In genomic region chr13:59304596-59304995, GRCh38 we compare ENCODE assay signal across 29 cellular contexts.
"Had no signal": no experiment of that assay in that cellular context is flagged by ENCODE, and none has a peak within 500 bp of the region (broad histone marks: within the 10 kb centered on the region; RNA-seq: fewer than 3 reads in every experiment).

No MANE protein-coding gene starts in this region.

- H3K27me3 ChIP-seq: brain microvascular endothelial cell, SJCRH30 had no signal

- H3K4me3 Mint-ChIP-seq: activated CD4-positive, alpha-beta memory T cell treated with anti-CD3 and anti-CD28 coated beads, Interleukin-2, amount 10 ng/mL, durations not matched to agents 7 days and 5 days; activated CD8-positive, alpha-beta memory T cell treated with anti-CD3 and anti-CD28 coated beads, Interleukin-2, amount 10 ng/mL, durations not matched to agents 7 days and 5 days; activated naive CD4-positive, alpha-beta T cell treated with anti-CD3 and anti-CD28 coated beads, Interleukin-2, amount 10 ng/mL, durations not matched to agents 7 days and 5 days; activated naive CD8-positive, alpha-beta T cell; activated naive CD8-positive, alpha-beta T cell treated with anti-CD3 and anti-CD28 coated beads, Interleukin-2, amount 50 U/mL, for 24 hours had no signal

- H3K4me1 Mint-ChIP-seq: activated CD4-positive, alpha-beta memory T cell treated with anti-CD3 and anti-CD28 coated beads, Interleukin-2, amount 10 ng/mL, durations not matched to agents 7 days and 5 days; activated CD8-positive, alpha-beta memory T cell treated with anti-CD3 and anti-CD28 coated beads, Interleukin-2, amount 10 ng/mL, durations not matched to agents 7 days and 5 days; activated naive CD4-positive, alpha-beta T cell treated with anti-CD3 and anti-CD28 coated beads, Interleukin-2, amount 10 ng/mL, durations not matched to agents 7 days and 5 days; activated naive CD8-positive, alpha-beta T cell treated with anti-CD3 and anti-CD28 coated beads, Interleukin-2, amount 50 U/mL, for 24 hours had no signal

- H3K27ac Mint-ChIP-seq: activated CD4-positive, alpha-beta memory T cell treated with anti-CD3 and anti-CD28 coated beads, Interleukin-2, amount 10 ng/mL, durations not matched to agents 7 days and 5 days; activated CD8-positive, alpha-beta memory T cell treated with anti-CD3 and anti-CD28 coated beads, Interleukin-2, amount 10 ng/mL, durations not matched to agents 7 days and 5 days; activated naive CD4-positive, alpha-beta T cell treated with anti-CD3 and anti-CD28 coated beads, Interleukin-2, amount 10 ng/mL, durations not matched to agents 7 days and 5 days; activated naive CD8-positive, alpha-beta T cell; activated naive CD8-positive, alpha-beta T cell treated with anti-CD3 and anti-CD28 coated beads, Interleukin-2, amount 50 U/mL, for 24 hours had no signal

- H3K27ac ChIP-seq: brain microvascular endothelial cell, SJCRH30, SK-N-MC, WERI-Rb-1 had no signal

- H3K9me3 ChIP-seq: SJCRH30 had no signal

- H3K36me3 ChIP-seq: brain microvascular endothelial cell, SJCRH30, WERI-Rb-1 had no signal

- DNase-seq: activated CD4-positive, alpha-beta memory T cell treated with anti-CD3 and anti-CD28 coated beads, Interleukin-2, amount 10 ng/mL, durations not matched to agents 7 days and 5 days; activated CD4-positive, alpha-beta T cell treated with anti-CD3 and anti-CD28 coated beads for 1 hour; activated CD4-positive, alpha-beta T cell treated with anti-CD3 and anti-CD28 coated beads for 48 hours; activated CD4-positive, CD25-positive, alpha-beta regulatory T cell; activated CD8-positive, alpha-beta memory T cell treated with anti-CD3 and anti-CD28 coated beads for 24 hours; activated CD8-positive, alpha-beta memory T cell treated with anti-CD3 and anti-CD28 coated beads, Interleukin-2, amount 10 ng/mL, durations not matched to agents 7 days and 5 days; activated CD8-positive, alpha-beta memory T cell treated with anti-CD3 and anti-CD28 coated beads, Interleukin-2, amount 50 U/mL, for 48 hours; activated effector memory CD4-positive, alpha-beta T cell treated with Interleukin-2 at 50 U/mL for 16 hours; activated naive CD4-positive, alpha-beta T cell treated with anti-CD3 and anti-CD28 coated beads, Interleukin-2, amount 10 ng/mL, durations not matched to agents 7 days and 5 days; activated naive CD8-positive, alpha-beta T cell treated with anti-CD3 and anti-CD28 coated beads, Interleukin-2, amount 50 U/mL, for 24 hours; activated T-cell treated with anti-CD3 and anti-CD28 coated beads, Interleukin-2, amount 50 U/mL, for 48 hours; anterior cingulate cortex; brain microvascular endothelial cell; central memory CD4-positive, alpha-beta T cell; NCI-H1105 treated with DMSO at 0.1 percent for 48 hours; NCI-H1436; NCI-H1694; NCI-H1930; NCI-H2081 treated with DMSO at 0.1 percent for 48 hours; NCI-H226; NCI-H510A; NCI-H526; NCI-H774; SHP77; SJCRH30; T1000; WERI-Rb-1 had no signal

- H3K4me3 ChIP-seq: SJCRH30, SK-N-MC had no signal

- H3K9me3 Mint-ChIP-seq: activated naive CD4-positive, alpha-beta T cell treated with anti-CD3 and anti-CD28 coated beads, Interleukin-2, amount 10 ng/mL, durations not matched to agents 7 days and 5 days; activated naive CD8-positive, alpha-beta T cell treated with anti-CD3 and anti-CD28 coated beads, Interleukin-2, amount 50 U/mL, for 24 hours had no signal

- H3K27me3 Mint-ChIP-seq: activated CD4-positive, alpha-beta memory T cell treated with anti-CD3 and anti-CD28 coated beads, Interleukin-2, amount 10 ng/mL, durations not matched to agents 7 days and 5 days; activated CD8-positive, alpha-beta memory T cell treated with anti-CD3 and anti-CD28 coated beads, Interleukin-2, amount 10 ng/mL, durations not matched to agents 7 days and 5 days; activated naive CD4-positive, alpha-beta T cell treated with anti-CD3 and anti-CD28 coated beads, Interleukin-2, amount 10 ng/mL, durations not matched to agents 7 days and 5 days had no signal

- H3K36me3 Mint-ChIP-seq: activated CD8-positive, alpha-beta memory T cell treated with anti-CD3 and anti-CD28 coated beads, Interleukin-2, amount 10 ng/mL, durations not matched to agents 7 days and 5 days; activated naive CD4-positive, alpha-beta T cell treated with anti-CD3 and anti-CD28 coated beads, Interleukin-2, amount 10 ng/mL, durations not matched to agents 7 days and 5 days; activated naive CD8-positive, alpha-beta T cell had no signal
